In genomic region chr4:108172780-108173598, GRCh38 we compare ENCODE assay signal across 8 cellular contexts.
A peak's percentile ranks its signal among the peaks of the same experiment; 100 is the strongest.
DNase-seq lines count a peak whose midpoint lies in the region; ATAC-seq and TF ChIP-seq lines count a peak whose summit lies in the region.

No MANE protein-coding gene starts in this region.

- H3K4me1 Mint-ChIP-seq in T-helper 2 cell treated with Interferon-gamma antibody and Interleukin-4, amounts not matched to agents 5 μg/mL and 100 μg/mL, for 36 hours (ENCODE audit: low read depth), result peaks cover 45% of the 10 kb centered on the region

- peak overlapping the region; percentile 82 to 98 (median 93) for H3K4me2 ChIP-seq in BLaER1 treated with 17β-estradiol and CSF1 and Interleukin-3, amounts not matched to agents 10 nM and 100 nM

- peak; percentile 3 for TF ChIP-seq CTCF in brain microvascular endothelial cell (IDR thresholded peaks at IDR 0.05; ENCODE audit: low read depth, low read length, missing control alignments)

- no peaks in the 10 kb centered on the region for H3K9me3 ChIP-seq in BLaER1 treated with 17β-estradiol and CSF1 and Interleukin-3, amounts not matched to agents 10 nM and 100 nM (replicated peaks in 1 of 11)
- H3K9me3 ChIP-seq in HUES6 (ENCODE audit: control insufficient read depth, insufficient read depth, low read depth, low read length), result no peaks in the 10 kb centered on the region

- peak overlapping the region; percentile 93 for H3K4me3 Mint-ChIP-seq in T-helper 2 cell treated with Interferon-gamma antibody and Interleukin-4, amounts not matched to agents 5 μg/mL and 100 μg/mL, for 36 hours

- peak overlapping the region; percentile 83 for H3K27ac Mint-ChIP-seq in T-helper 2 cell treated with Interferon-gamma antibody and Interleukin-4, amounts not matched to agents 5 μg/mL and 100 μg/mL, for 36 hours

- H3K4me1 ChIP-seq in BLaER1 treated with 17β-estradiol and CSF1 and Interleukin-3, amounts not matched to agents 10 nM and 100 nM, result peaks cover 14 to 64% (median 44%) of the 10 kb centered on the region in 10 experiments; a peak in 19 of 20 replicates
- peaks cover 36% of the 10 kb centered on the region for H3K4me1 ChIP-seq in HUES6 (ENCODE audit: control insufficient read depth, insufficient read depth, low read length)

- H4K20me1 ChIP-seq in BLaER1 treated with 17β-estradiol and CSF1 and Interleukin-3, amounts not matched to agents 10 nM and 100 nM, result peaks cover 0 to 39% (median 5%) of the 10 kb centered on the region in 11 experiments; a peak in 9 of 22 replicates

- peaks cover 34% of the 10 kb centered on the region for H3K27me3 Mint-ChIP-seq in T-helper 2 cell treated with Interferon-gamma antibody and Interleukin-4, amounts not matched to agents 5 μg/mL and 100 μg/mL, for 36 hours (ENCODE audit: low read depth)

- in situ Hi-C loops in brain microvascular endothelial cell (cut with HindIII; ENCODE audit: low pct_ligation_motif_present, low sequenced_read_pairs), result no loop called here

- peaks cover 0 to 24% (median 10%) of the 10 kb centered on the region in 11 experiments; a peak in 9 of 22 replicates for H3K36me3 ChIP-seq in BLaER1 treated with 17β-estradiol and CSF1 and Interleukin-3, amounts not matched to agents 10 nM and 100 nM
- H3K36me3 ChIP-seq in HUES6 (ENCODE audit: control insufficient read depth, insufficient read depth, low read length) (no peaks in the 10 kb centered on the region), brain microvascular endothelial cell (replicated peaks) (no peaks in the 10 kb centered on the region)

- peak; percentile 60 for ATAC-seq in GM19395 (IDR thresholded peaks at IDR 0.05; ENCODE audit: unreplicated experiment)

- H3K4me3 ChIP-seq in BLaER1 treated with 17β-estradiol and CSF1 and Interleukin-3, amounts not matched to agents 10 nM and 100 nM, result peak overlapping the region; percentile 57 to 89 (median 76)
- H3K4me3 ChIP-seq in HUES6 (ENCODE audit: low read depth, low read length) (peak overlapping the region; percentile 85), brain microvascular endothelial cell (ENCODE audit: low read depth, low read length) (peak overlapping the region; percentile 65)

- peaks cover 2% of the 10 kb centered on the region for H3K36me3 Mint-ChIP-seq in T-helper 2 cell treated with Interferon-gamma antibody and Interleukin-4, amounts not matched to agents 5 μg/mL and 100 μg/mL, for 36 hours (ENCODE audit: low read depth)

- H3K27ac ChIP-seq in BLaER1 treated with 17β-estradiol and CSF1 and Interleukin-3, amounts not matched to agents 10 nM and 100 nM, result peak overlapping the region; percentile 49 to 93 (median 87); a peak in 21 of 22 replicates
- H3K27ac ChIP-seq in HUES6 (ENCODE audit: low read depth, low read length) (peak overlapping the region; percentile 87; the same call in 1 of the 2 replicates), brain microvascular endothelial cell (no peak overlapping the region)

- H3K9me3 Mint-ChIP-seq in T-helper 2 cell treated with Interferon-gamma antibody and Interleukin-4, amounts not matched to agents 5 μg/mL and 100 μg/mL, for 36 hours, result no peaks in the 10 kb centered on the region

- peak overlapping the region; percentile 73 to 91 (median 86) for H3K9ac ChIP-seq in BLaER1 treated with 17β-estradiol and CSF1 and Interleukin-3, amounts not matched to agents 10 nM and 100 nM
- peak overlapping the region; percentile 99 for H3K9ac ChIP-seq in HUES6 (ENCODE audit: low read length)

- peak; percentile 63 for DNase-seq in T-helper 2 cell treated with Interferon-gamma antibody and Interleukin-4, amounts not matched to agents 5 μg/mL and 100 μg/mL, for 36 hours (ENCODE audit: low spot score)
- no peak for DNase-seq in brain microvascular endothelial cell
- peak; percentile 47 for DNase-seq in iris pigment epithelial cell (ENCODE audit: low read depth)
- peak; percentile 73 for DNase-seq in stimulated activated CD4-positive, alpha-beta T cell treated with anti-CD3 and anti-CD28 coated beads, Interleukin-12 subunit alpha, Interleukin-12 subunit beta, amount 100 ng/mL, for 4 hours
- DNase-seq in medulla oblongata (ENCODE audit: extremely low spot score), result no peak

- H3K27me3 ChIP-seq in BLaER1 treated with 17β-estradiol and CSF1 and Interleukin-3, amounts not matched to agents 10 nM and 100 nM, result peaks cover 66 to 74% (median 72%) of the 10 kb centered on the region in 11 experiments
- H3K27me3 ChIP-seq in HUES6 (ENCODE audit: control insufficient read depth, insufficient read depth, low read length) (peaks cover 72% of the 10 kb centered on the region), brain microvascular endothelial cell (replicated peaks) (peaks cover 49% of the 10 kb centered on the region)

Comparison
In these comparisons a context has a peak if more than half of its experiments do, and no peak if none do; other contexts are left out.
1. DNase-seq: peak in T-helper 2 cell treated with Interferon-gamma antibody and Interleukin-4, amounts not matched to agents 5 μg/mL and 100 μg/mL, for 36 hours (single experiment), iris pigment epithelial cell (single experiment) and stimulated activated CD4-positive, alpha-beta T cell treated with anti-CD3 and anti-CD28 coated beads, Interleukin-12 subunit alpha, Interleukin-12 subunit beta, amount 100 ng/mL, for 4 hours (single experiment); none in brain microvascular endothelial cell (single experiment) and medulla oblongata (single experiment).
2. Peak in every context shown above with its lines, with median percentiles within 50 percentile points of each other: H3K4me3 ChIP-seq.